ENCODE assay signal across 10 cellular contexts in genomic region chr6:28353981-28354676, GRCh38. TPM values are rescaled to one million over a fixed set of nuclear protein-coding genes. Genes with fewer than 3 reads are reported as not detected.
DNase-seq lines count a peak whose midpoint lies in the region; ATAC-seq, FAIRE-seq and TF ChIP-seq lines count a peak whose summit lies in the region.
"Had no signal": no experiment of that assay in that cellular context is flagged by ENCODE, and none has a peak within 500 bp of the region (broad histone marks: within the 10 kb centered on the region; RNA-seq: fewer than 3 reads in every experiment).

No MANE protein-coding gene starts in this region.

- no peaks in the 10 kb centered on the region for H3K9me3 ChIP-seq in A549
- H3K9me3 ChIP-seq in lower lobe of right lung, result no peaks in the 10 kb centered on the region

- H3K4me2 ChIP-seq in A549, result no peak overlapping the region

- H3K36me3 ChIP-seq in lower lobe of right lung, result no peaks in the 10 kb centered on the region

- ATAC-seq in A549 (no peak), lower lobe of right lung (peak; percentile 22 to 70), HG03039 (IDR thresholded peaks at IDR 0.05; ENCODE audit: unreplicated experiment) (no peak), GM21515 (IDR thresholded peaks at IDR 0.05; ENCODE audit: unreplicated experiment) (no peak), GM18517 (IDR thresholded peaks at IDR 0.05; ENCODE audit: unreplicated experiment) (no peak)
- ATAC-seq: stimulated activated naive CD8-positive, alpha-beta T cell treated with anti-CD3 and anti-CD28 coated beads, Interleukin-15, amount 100 ng/mL, for 72 hours had no signal

- WGBS in A549 (ENCODE audit: missing lambda C conversion rate), result 64% methylated on average over 11 of the region's 11 CpGs

- H3K4me1 ChIP-seq in A549 (peaks cover 23% of the 10 kb centered on the region), lower lobe of right lung (peaks cover 29% of the 10 kb centered on the region)

- no peak for TF ChIP-seq POLR2A in A549 (IDR thresholded peaks at IDR 0.05; ENCODE audit: low read length)

- peak in 1 of 2 experiments; percentile 60 for DNase-seq in A549 (ENCODE audit: low read depth in 1 of 2, low spot score in 1 of 2)
- DNase-seq in NCI-H2081 (lab: John Stamatoyannopoulos, UW), result peak; percentile 54 to 83
- peak; percentile 73 to 92 for DNase-seq in cardiac fibroblast (ENCODE audit: low read depth in 2 of 2)
- DNase-seq in lower lobe of right lung, result peak; percentile 77
- no peak for DNase-seq in stimulated activated CD4-positive, alpha-beta T cell treated with anti-CD3 and anti-CD28 coated beads, Interleukin-12 subunit alpha, Interleukin-12 subunit beta, amount 100 ng/mL, for 4 hours
- DNase-seq: NCI-H2171 treated with DMSO at 0.1 percent for 48 hours; stimulated activated naive CD8-positive, alpha-beta T cell treated with anti-CD3 and anti-CD28 coated beads, Interleukin-15, amount 100 ng/mL, for 72 hours had no signal

- H3K27me3 ChIP-seq in lower lobe of right lung (ENCODE audit: low read depth), result no peaks in the 10 kb centered on the region

- H3K4me3 ChIP-seq in A549 (no peak overlapping the region), cardiac fibroblast (replicated peaks in 1 of 2; ENCODE audit: low read depth in 2 of 2, low read length in 2 of 2) (peak overlapping the region in 1 of 2 donors; percentile 38), lower lobe of right lung (peak overlapping the region; percentile 19)

- TF ChIP-seq RAD21 in A549 (conservative IDR thresholded peaks at IDR 0.05 in 1 of 2, IDR thresholded peaks at IDR 0.05 in 1 of 2), result no peak

- FAIRE-seq in A549 (lab: Jason Lieb, UNC), result no peak

- intact Hi-C loops in lower lobe of right lung (cut with DNase I), result no loop called here

- CTCF ChIA-PET in A549 (lab: Yijun Ruan, JAX), result interaction anchor here (0.9 to 2.1 kb wide), 2 partner anchors 10 to 246 kb away, joined by 3 to 6 read pairs; no protein-coding TSS in a partner anchor

- no peak for TF ChIP-seq EP300 in A549 (IDR thresholded peaks at IDR 0.05)

- H3K27ac ChIP-seq in A549 (peak overlapping the region; percentile 61 to 87), lower lobe of right lung (peak overlapping the region; percentile 86)

- no peak for TF ChIP-seq CTCF in A549 (IDR thresholded peaks at IDR 0.05)
- TF ChIP-seq CTCF in cardiac fibroblast (IDR thresholded peaks at IDR 0.05; ENCODE audit: low read depth, low read length), result no peak
- no peak for TF ChIP-seq CTCF in lower lobe of right lung (IDR thresholded peaks at IDR 0.05)

- POLR2A ChIA-PET in A549 (lab: Yijun Ruan, JAX), result no interaction called here

TF ChIP-seq in A549, 52 proteins besides CTCF, POLR2A, EP300 and RAD21:
- peak; percentile 91 for TF ChIP-seq ATOH8 (CRISPR knock-in tag; IDR thresholded peaks at IDR 0.05; ENCODE audit: low read depth)
- TF ChIP-seq MAFK (IDR thresholded peaks at IDR 0.05; ENCODE audit: partially characterized antibody), result peak; percentile 70
- peak; percentile 85 for TF ChIP-seq ZSCAN20 (CRISPR knock-in tag; IDR thresholded peaks at IDR 0.05)
- no peak for TF ChIP-seq USF2 (IDR thresholded peaks at IDR 0.05)
- TF ChIP-seq ZNF302 (CRISPR knock-in tag; IDR thresholded peaks at IDR 0.05), result 0 out of 2 replicates have a peak, but pooled peaks have one; percentile 39
- peak; percentile 76; the same call in 1 of the 2 replicates for TF ChIP-seq HOXB5 (CRISPR knock-in tag; IDR thresholded peaks at IDR 0.05)
- TF ChIP-seq EHF (CRISPR knock-in tag; IDR thresholded peaks at IDR 0.05), result peak; percentile 50; the same call in 1 of the 2 replicates
- no peak for TF ChIP-seq SMC3 (IDR thresholded peaks at IDR 0.05)
- no peak for TF ChIP-seq POLR2AphosphoS2 (conservative IDR thresholded peaks at IDR 0.05; ENCODE audit: low read length)
- TF ChIP-seq HOXB13 (CRISPR knock-in tag; IDR thresholded peaks at IDR 0.05; ENCODE audit: low read depth), result peak; percentile 74; the same call in 1 of the 2 replicates
- TF ChIP-seq TP53 (CRISPR knock-in tag; IDR thresholded peaks at IDR 0.05), result 0 out of 2 replicates have a peak, but pooled peaks have one; percentile 45
- no peak for TF ChIP-seq MYC (IDR thresholded peaks at IDR 0.05; ENCODE audit: borderline replicate concordance, low read length)
- TF ChIP-seq HEYL (CRISPR knock-in tag; IDR thresholded peaks at IDR 0.05), result peak; percentile 95
TF ChIP-seq in A549: peak in this region for 9.

RNA-seq across cellular contexts. Expression of gene ZKSCAN3, which starts 4.4 kb away (rescaled TPM):
- polyA plus RNA-seq in A549 (2011; rRNA removed) (2.7 and 3.5 TPM in 2 replicates), A549 (2017; fragmentation: RNase III; extraction: RNeasy Plus Mini Kit Qiagen cat#74134 plus additional on column Dnase treatment) (1.5 to 1.6 TPM (median 1.6 TPM) in 3 replicates)
- 0.75 and 0.93 TPM in 2 replicates for polyA plus RNA-seq in A549 (2012; cell fraction: cytosol; rRNA removed)
- polyA plus RNA-seq in A549 (2012; cell fraction: nucleus; rRNA removed), result 0.54 and 0.92 TPM in 2 replicates
- 1.4 and 2.0 TPM in 2 replicates for polyA minus RNA-seq in A549 (2011; rRNA and poly(A)+ RNA removed)
- total RNA-seq in lower lobe of right lung, result 8.8 TPM

RNA-seq across cellular contexts. Expression of gene ZSCAN31, which starts 18.2 kb away (rescaled TPM):
- 4.0 and 4.8 TPM in 2 replicates for polyA plus RNA-seq in A549 (2011; rRNA removed)
- 1.4 and 1.5 TPM in 2 replicates for polyA plus RNA-seq in A549 (2012; cell fraction: cytosol; rRNA removed)
- polyA plus RNA-seq in A549 (2012; cell fraction: nucleus; rRNA removed), result 1.0 and 1.2 TPM in 2 replicates
- 3.0 to 3.6 TPM (median 3.1 TPM) in 3 replicates for polyA plus RNA-seq in A549 (2017; fragmentation: RNase III; extraction: RNeasy Plus Mini Kit Qiagen cat#74134 plus additional on column Dnase treatment)
- polyA minus RNA-seq in A549 (2011; rRNA and poly(A)+ RNA removed), result 7.5 and 11.0 TPM in 2 replicates
- 15.7 TPM for total RNA-seq in lower lobe of right lung

RNA-seq across cellular contexts. Expression of gene ZSCAN12, which starts 45.4 kb away (rescaled TPM):
- 2.9 and 3.3 TPM in 2 replicates for polyA plus RNA-seq in A549 (2011; rRNA removed)
- 0.53 and 0.62 TPM in 2 replicates for polyA plus RNA-seq in A549 (2012; cell fraction: cytosol; rRNA removed)
- polyA plus RNA-seq in A549 (2012; cell fraction: nucleus; rRNA removed), result 0.28 and 0.67 TPM in 2 replicates
- polyA plus RNA-seq in A549 (2017; fragmentation: RNase III; extraction: RNeasy Plus Mini Kit Qiagen cat#74134 plus additional on column Dnase treatment), result 1.8 to 1.9 TPM (median 1.9 TPM) in 3 replicates
- polyA minus RNA-seq in A549 (2011; rRNA and poly(A)+ RNA removed), result 2.6 and 2.8 TPM in 2 replicates
- total RNA-seq in lower lobe of right lung, result 5.5 TPM

Comparison
In these comparisons a context has a peak if more than half of its experiments do, and no peak if none do; other contexts are left out.
1. ATAC-seq: peak in lower lobe of right lung (2 of 2); none in A549 (0 of 2), HG03039 (single experiment), GM21515 (single experiment) and GM18517 (single experiment).